In genomic region chr14:77615231-77616132, GRCh38 we compare ENCODE assay signal across 7 cellular contexts. TPM values are rescaled to one million over a fixed set of nuclear protein-coding genes. Genes with fewer than 3 reads are reported as not detected.
DNase-seq lines count a peak whose midpoint lies in the region; ATAC-seq and TF ChIP-seq lines count a peak whose summit lies in the region.

No MANE protein-coding gene starts in this region.

- in situ Hi-C loops in G401 (cut with HindIII; ENCODE audit: low sequenced_read_pairs) = no loop called here

- ATAC-seq in HG03439 (IDR thresholded peaks at IDR 0.05; ENCODE audit: unreplicated experiment) = no peak
- ATAC-seq in GM21825 (IDR thresholded peaks at IDR 0.05; ENCODE audit: unreplicated experiment) = no peak

- H3K4me3 ChIP-seq in LNCaP clone FGC (ENCODE audit: low read depth, low read length) (peak overlapping the region; percentile 65), skeletal muscle cell (ENCODE audit: low read depth, low read length) (peak overlapping the region; percentile 98)

- DNase-seq in G401 (ENCODE audit: low spot score) (peak; percentile 36), LNCaP clone FGC (ENCODE audit: low read depth) (no peak), hepatic stellate cell (ENCODE audit: low spot score) (peak; percentile 29), skeletal muscle cell (ENCODE audit: low read depth) (no peak)
- peak; percentile 13 for DNase-seq in activated effector memory CD4-positive, alpha-beta T cell treated with Interleukin-2 at 50 U/mL for 16 hours

- no peak for TF ChIP-seq CTCF in LNCaP clone FGC (IDR thresholded peaks at IDR 0.05; ENCODE audit: control insufficient read depth, extremely low read depth, insufficient read depth)

RNA-seq across cellular contexts. Expression of gene SPTLC2, which starts 1.0 kb away (rescaled TPM):
- total RNA-seq in G401 (2014; rRNA removed; shearing (Covaris generic)) = 17.9 and 20.6 TPM in 2 replicates

Comparison
In these comparisons a context has a peak if more than half of its experiments do, and no peak if none do; other contexts are left out.
1. DNase-seq: peak in G401 (single experiment), activated effector memory CD4-positive, alpha-beta T cell treated with Interleukin-2 at 50 U/mL for 16 hours (single experiment) and hepatic stellate cell (single experiment); none in LNCaP clone FGC (single experiment) and skeletal muscle cell (single experiment).